ENCODE assay signal across 8 cellular contexts in genomic region chr6:148565931-148566663, GRCh38.
DNase-seq lines count a peak whose midpoint lies in the region; ATAC-seq and TF ChIP-seq lines count a peak whose summit lies in the region.

No MANE protein-coding gene starts in this region.

- H3K27ac ChIP-seq in prostate gland: no peak overlapping the region

- 53% methylated on average over 12 of the region's 12 CpGs for WGBS in prostate gland

- peak; percentile 38 for ATAC-seq in HG03175 (IDR thresholded peaks at IDR 0.05; ENCODE audit: unreplicated experiment)
- ATAC-seq in GM21717 (IDR thresholded peaks at IDR 0.05; ENCODE audit: unreplicated experiment): no peak
- no peak for ATAC-seq in GM21515 (IDR thresholded peaks at IDR 0.05; ENCODE audit: unreplicated experiment)

- peak; percentile 53 for DNase-seq in GM13977 (ENCODE audit: low spot score)
- DNase-seq in amniotic stem cell (lab: John Stamatoyannopoulos, UW): peak; percentile 81
- peak; percentile 77 for DNase-seq in medulla oblongata (ENCODE audit: extremely low spot score)
- DNase-seq in NCI-H1105 (lab: John Stamatoyannopoulos, UW): no peak
- no peak for DNase-seq in prostate gland (ENCODE audit: low spot score)

- H3K4me1 ChIP-seq in prostate gland (replicated peaks): no peaks in the 10 kb centered on the region

- H3K9me3 ChIP-seq in prostate gland: no peaks in the 10 kb centered on the region

- H3K4me3 ChIP-seq in prostate gland: no peak overlapping the region

- H3K27me3 ChIP-seq in prostate gland (replicated peaks; ENCODE audit: insufficient read depth): no peaks in the 10 kb centered on the region

- no peak for TF ChIP-seq CTCF in GM13977 (IDR thresholded peaks at IDR 0.05; ENCODE audit: extremely low read depth, insufficient read depth, missing control alignments)
- no peak for TF ChIP-seq CTCF in prostate gland (IDR thresholded peaks at IDR 0.05)

- no peaks in the 10 kb centered on the region for H3K36me3 ChIP-seq in prostate gland

- intact Hi-C loops in prostate gland (cut with DNase I): no loop called here

- in situ Hi-C loops in GM13977 (cut with MboI; ENCODE audit: low pct_unique_long_range_greater_than_20kb, low sequenced_read_pairs, unreplicated experiment): no loop called here

- no peak for TF ChIP-seq POLR2A in prostate gland (IDR thresholded peaks at IDR 0.05)

Comparison
In these comparisons a context has a peak if more than half of its experiments do, and no peak if none do; other contexts are left out.
1. DNase-seq: peak in GM13977 (single experiment), amniotic stem cell (single experiment) and medulla oblongata (single experiment); none in NCI-H1105 (single experiment) and prostate gland (single experiment).